In the genomic region with DNA sequence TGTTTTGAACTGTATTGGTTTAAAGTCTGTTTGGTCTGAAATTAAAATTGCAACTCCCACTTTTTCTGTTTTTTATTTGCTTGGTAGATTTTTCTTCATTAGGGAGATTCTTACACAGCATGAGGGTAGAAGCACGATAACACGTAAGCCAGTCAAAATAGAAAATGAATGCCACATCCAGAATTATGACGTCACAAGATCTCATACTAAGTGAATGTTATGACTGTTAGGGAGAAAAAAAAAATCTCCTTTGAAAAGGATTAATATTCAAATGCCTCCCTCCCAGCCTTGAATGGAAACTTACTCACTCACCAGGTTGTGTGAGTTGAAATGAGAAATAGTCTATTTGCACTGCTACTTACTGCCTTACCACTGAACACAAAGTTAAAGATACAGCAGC, we compare ENCODE assay signal across 20 cellular contexts.
A peak's percentile ranks its signal among the peaks of the same experiment; 100 is the strongest.
DNase-seq lines count a peak whose midpoint lies in the region; ATAC-seq, FAIRE-seq and TF ChIP-seq lines count a peak whose summit lies in the region.
"Had no signal": no experiment of that assay in that cellular context is flagged by ENCODE, and none has a peak within 500 bp of the region (broad histone marks: within the 10 kb centered on the region; RNA-seq: fewer than 3 reads in every experiment).

No MANE protein-coding gene starts in this region.

- no peak for TF ChIP-seq EP300 in HepG2 (IDR thresholded peaks at IDR 0.05; ENCODE audit: low read depth in 2 of 2, low read length in 2 of 2)
- TF ChIP-seq EP300 in HepG2 (CRISPR knock-in tag; IDR thresholded peaks at IDR 0.05; ENCODE audit: borderline replicate concordance): no peak
- TF ChIP-seq EP300 in GM12878 (IDR thresholded peaks at IDR 0.05; ENCODE audit: borderline replicate concordance in 1 of 2, control insufficient read depth in 1 of 2, low read depth in 2 of 2, low read length in 2 of 2): no peak

- intact Hi-C loops in HepG2 (cut with micrococcal nuclease; ENCODE audit: unreplicated experiment) (no loop called here), right lobe of liver (cut with DNase I) (no loop called here), GM12878 (cut with micrococcal nuclease; ENCODE audit: unreplicated experiment) (no loop called here)

- H3K9me3 ChIP-seq in HepG2 (ENCODE audit: low read length) (peaks cover 79% of the 10 kb centered on the region), right lobe of liver (no peaks in the 10 kb centered on the region), GM12878 (replicated peaks; ENCODE audit: control insufficient read depth, insufficient read depth, low read length) (no peaks in the 10 kb centered on the region)
- H3K9me3 ChIP-seq: A549, Caco-2 had no signal

- POLR2A ChIA-PET in HepG2 (lab: Yijun Ruan, JAX) (no interaction called here), GM12878 (lab: Charles Lee) (no interaction called here)

- CTCF ChIA-PET in HepG2 (lab: Yijun Ruan, JAX; ENCODE audit: low intra/inter-chr PET ratio, low total read pairs): no interaction called here
- CTCF ChIA-PET in GM12878 (lab: Yijun Ruan, JAX): no interaction called here

- H3K27me3 ChIP-seq in HepG2 (ENCODE audit: control insufficient read depth in 1 of 2, insufficient read depth in 2 of 2, low read length in 2 of 2): no peaks in the 10 kb centered on the region
- H3K27me3 ChIP-seq in right lobe of liver: no peaks in the 10 kb centered on the region
- H3K27me3 ChIP-seq in GM12878 (replicated peaks in 1 of 2; ENCODE audit: control insufficient read depth in 2 of 2, insufficient read depth in 2 of 2, low read length in 1 of 2): no peaks in the 10 kb centered on the region
- H3K27me3 ChIP-seq: BLaER1 treated with 17β-estradiol and CSF1 and Interleukin-3, amounts not matched to agents 10 nM and 100 nM had no signal

- no peaks in the 10 kb centered on the region for H3K79me2 ChIP-seq in HepG2 (ENCODE audit: insufficient read depth, low read length)
- no peaks in the 10 kb centered on the region for H3K79me2 ChIP-seq in GM12878 (ENCODE audit: control insufficient read depth, insufficient read depth, low read length)

- H3K4me2 ChIP-seq in HepG2 (ENCODE audit: low read depth, low read length): no peak overlapping the region
- no peak overlapping the region for H3K4me2 ChIP-seq in GM12878 (ENCODE audit: control insufficient read depth, insufficient read depth)
- H3K4me2 ChIP-seq: A549; BLaER1 treated with 17β-estradiol and CSF1 and Interleukin-3, amounts not matched to agents 10 nM and 100 nM had no signal

- BruUV-seq in HepG2 (replicated peaks; lab: Mats Ljungman, UMichigan) (no TSS peak), GM12878 (replicated peaks; lab: Mats Ljungman, UMichigan) (no TSS peak)

- H4K20me1 ChIP-seq in HepG2 (ENCODE audit: insufficient read depth, low read length) (no peaks in the 10 kb centered on the region), GM12878 (ENCODE audit: control insufficient read depth, insufficient read depth) (no peaks in the 10 kb centered on the region)
- H4K20me1 ChIP-seq: BLaER1 treated with 17β-estradiol and CSF1 and Interleukin-3, amounts not matched to agents 10 nM and 100 nM had no signal

- SMC1A ChIA-PET in GM12878 (lab: Charles Lee; ENCODE audit: uncharacterized antibody, unreplicated experiment): interaction anchor here (1.3 to 1.9 kb wide), 3 partner anchors 9 to 23 kb away, joined by 3 to 7 read pairs (median 4); no protein-coding TSS in a partner anchor

- RAD21 ChIA-PET in GM12878 (lab: Charles Lee; ENCODE audit: unreplicated experiment): no interaction called here

- TF ChIP-seq POLR2A in HepG2 (IDR thresholded peaks at IDR 0.05; ENCODE audit: insufficient read depth in 1 of 2, low read depth in 2 of 2, low read length in 2 of 2): no peak
- no peak for TF ChIP-seq POLR2A in right lobe of liver (IDR thresholded peaks at IDR 0.05)
- TF ChIP-seq POLR2A in GM12878 (IDR thresholded peaks at IDR 0.05; ENCODE audit: low read depth, low read length): no peak

- H3K9ac ChIP-seq in HepG2 (ENCODE audit: insufficient read depth, low read depth, low read length) (no peak overlapping the region), GM12878 (ENCODE audit: control insufficient read depth, insufficient read depth, low read length) (no peak overlapping the region)
- H3K9ac ChIP-seq: BLaER1 treated with 17β-estradiol and CSF1 and Interleukin-3, amounts not matched to agents 10 nM and 100 nM had no signal

- H3K4me1 ChIP-seq in HepG2 (ENCODE audit: insufficient read depth, low read length) (no peaks in the 10 kb centered on the region), right lobe of liver (no peaks in the 10 kb centered on the region), GM12878 (ENCODE audit: control insufficient read depth, insufficient read depth, low read length) (no peaks in the 10 kb centered on the region)
- H3K4me1 ChIP-seq: Caco-2 had no signal

- in situ Hi-C loops in HepG2 (cut with HindIII; ENCODE audit: extremely low pct_ligation_motif_present, low pct_unique_long_range_greater_than_20kb) (no loop called here), GM12878 (cut with MboI) (no loop called here)

- TF ChIP-seq CTCF in HepG2 (CRISPR knock-in tag; IDR thresholded peaks at IDR 0.05) (no peak), right lobe of liver (IDR thresholded peaks at IDR 0.05) (no peak), GM12878 (IDR thresholded peaks at IDR 0.05 in 2 of 3, conservative IDR thresholded peaks at IDR 0.05 in 1 of 3; ENCODE audit: control insufficient read depth in 2 of 3, extremely low read depth in 1 of 3, insufficient read depth in 1 of 3, low read depth in 3 of 3, low read length in 3 of 3) (no peak)

- 30% methylated on average over 3 of the region's 3 CpGs for WGBS in HepG2 (ENCODE audit: low lambda C conversion rate)
- WGBS in right lobe of liver (ENCODE audit: insufficient coverage, low coverage, low lambda C conversion rate, missing lambda C conversion rate): 72% methylated on average over 3 of the region's 3 CpGs
- WGBS in GM12878 (ENCODE audit: insufficient coverage, insufficient replicate concordance, low lambda C conversion rate, missing lambda C conversion rate): 54% methylated on average over 3 of the region's 3 CpGs

- H2AFZ ChIP-seq in HepG2 (ENCODE audit: low read length): no peak overlapping the region
- no peak overlapping the region for H2AFZ ChIP-seq in GM12878 (ENCODE audit: control insufficient read depth, low read depth, low read length)

- H3K4me3 ChIP-seq in HepG2 (replicated peaks in 1 of 3; ENCODE audit: insufficient read depth in 1 of 3, low read depth in 2 of 3, low read length in 3 of 3): no peak overlapping the region
- no peak overlapping the region for H3K4me3 ChIP-seq in right lobe of liver
- H3K4me3 ChIP-seq in GM12878: no peak overlapping the region
- H3K4me3 ChIP-seq: A549; BLaER1 treated with 17β-estradiol and CSF1 and Interleukin-3, amounts not matched to agents 10 nM and 100 nM had no signal

- H3K27ac ChIP-seq in HepG2 (ENCODE audit: extremely low read length, insufficient read depth, low read length) (no peak overlapping the region), right lobe of liver (no peak overlapping the region), GM12878 (ENCODE audit: control insufficient read depth, insufficient read depth) (no peak overlapping the region)
- H3K27ac ChIP-seq: 22Rv1; A549; BLaER1 treated with 17β-estradiol and CSF1 and Interleukin-3, amounts not matched to agents 10 nM and 100 nM; C4-2B had no signal

- TF ChIP-seq RAD21 in HepG2 (CRISPR knock-in tag; IDR thresholded peaks at IDR 0.05) (no peak), GM12878 (IDR thresholded peaks at IDR 0.05; ENCODE audit: insufficient read depth, low read depth, low read length) (no peak)

- DNase-seq in HepG2 (ENCODE audit: low spot score) (no peak), right lobe of liver (no peak), GM12878 (ENCODE audit: low read depth, low spot score) (no peak), cerebellum (ENCODE audit: low spot score) (no peak)
- DNase-seq: AML-193; Caco-2; Calu3; CD4-positive, alpha-beta T cell; CD8-positive, alpha-beta T cell; DMS79 treated with DMSO at 0.1 percent for 48 hours; GF-D8 had no signal

- H3K36me3 ChIP-seq in HepG2 (replicated peaks in 1 of 2; ENCODE audit: control insufficient read depth in 1 of 2, insufficient read depth in 2 of 2, low read length in 2 of 2) (no peaks in the 10 kb centered on the region), right lobe of liver (no peaks in the 10 kb centered on the region), GM12878 (ENCODE audit: control insufficient read depth in 2 of 2, insufficient read depth in 2 of 2, low read length in 1 of 2) (no peaks in the 10 kb centered on the region)
- H3K36me3 ChIP-seq: BLaER1 treated with 17β-estradiol and CSF1 and Interleukin-3, amounts not matched to agents 10 nM and 100 nM had no signal

- FAIRE-seq in HepG2 (lab: Jason Lieb, UNC) (no peak), GM12878 (lab: Jason Lieb, UNC) (no peak)
- FAIRE-seq: A549, D721Med, G401.6, GM12892, GM18507 had no signal

- ATAC-seq in HepG2 (no peak), right lobe of liver (no peak), GM12878 (no peak), HG02571 (IDR thresholded peaks at IDR 0.05; ENCODE audit: unreplicated experiment) (no peak)
- ATAC-seq: A549; CD8-positive, alpha-beta T cell had no signal

TF ChIP-seq in HepG2, 621 proteins besides CTCF, POLR2A, EP300 and RAD21 (continues in another document):
- no peak for TF ChIP-seq ZNF670 (CRISPR knock-in tag; IDR thresholded peaks at IDR 0.05; ENCODE audit: borderline replicate concordance)
- no peak for TF ChIP-seq RORA (CRISPR knock-in tag; IDR thresholded peaks at IDR 0.05)
- TF ChIP-seq ZNF652 (CRISPR knock-in tag; IDR thresholded peaks at IDR 0.05; ENCODE audit: borderline replicate concordance, low read depth): no peak
- TF ChIP-seq CREB1 (IDR thresholded peaks at IDR 0.05): peak; percentile 99
- TF ChIP-seq CREB1 (CRISPR knock-in tag; IDR thresholded peaks at IDR 0.05): no peak
- peak; percentile 97 for TF ChIP-seq ATF7 (IDR thresholded peaks at IDR 0.05)
- TF ChIP-seq ATF7 (CRISPR knock-in tag; IDR thresholded peaks at IDR 0.05): no peak
- no peak for TF ChIP-seq FOXK2 (IDR thresholded peaks at IDR 0.05)

TF ChIP-seq in GM12878, 131 proteins besides CTCF, POLR2A, EP300 and RAD21:
- no peak for TF ChIP-seq SIN3A (IDR thresholded peaks at IDR 0.05; ENCODE audit: low read depth, low read length)
- peak; percentile 33; the same call in 1 of the 2 replicates for TF ChIP-seq ATF7 (IDR thresholded peaks at IDR 0.05; ENCODE audit: low read depth)
- no peak for TF ChIP-seq IKZF2 (IDR thresholded peaks at IDR 0.05)
TF ChIP-seq in GM12878: peak in this region for 1.
